27 cellular contexts compared by ENCODE assay signal in the genomic region with DNA sequence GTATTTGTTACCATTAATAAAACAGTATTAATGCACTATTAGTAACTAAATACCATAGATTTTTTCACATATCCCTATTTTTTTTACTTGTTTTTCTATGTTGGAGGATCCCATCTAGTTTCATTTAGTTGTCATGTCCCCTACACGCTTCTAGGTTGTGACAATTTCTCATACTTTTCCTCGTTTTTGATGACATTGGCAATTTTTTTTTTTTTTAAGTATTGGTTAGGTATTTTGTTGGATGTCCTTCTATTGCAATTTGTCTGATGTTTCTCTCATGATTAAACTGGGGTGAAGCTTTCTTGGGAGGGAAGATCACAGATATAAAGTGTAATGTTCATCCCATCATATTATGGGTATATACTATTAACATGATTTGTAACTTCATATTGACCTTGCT.
"Had no signal": no experiment of that assay in that cellular context is flagged by ENCODE, and none has a peak within 500 bp of the region (broad histone marks: within the 10 kb centered on the region; RNA-seq: fewer than 3 reads in every experiment).

No MANE protein-coding gene starts in this region.

- H3K9ac ChIP-seq: neural progenitor cell had no signal

- H3K4me1 ChIP-seq: neural progenitor cell, psoas muscle, spleen, suprapubic skin, testis, tibial artery, transverse colon, upper lobe of right lung, uterus had no signal

- H3K9me3 ChIP-seq: ovary, psoas muscle, suprapubic skin, testis, tibial artery, transverse colon, upper lobe of right lung, uterus had no signal

- H3K27ac ChIP-seq: neural progenitor cell, ovary, psoas muscle, skin epidermis, spleen, suprapubic skin, testis, tibial artery, transverse colon, upper lobe of right lung, uterus had no signal

- H3K4me3 ChIP-seq: neural progenitor cell, ovary, psoas muscle, skin epidermis, smooth muscle cell, spleen, suprapubic skin, testis, tibial artery, transverse colon, upper lobe of right lung, uterus had no signal

- H3K4me2 ChIP-seq: neural progenitor cell, smooth muscle cell had no signal

- DNase-seq: naive thymus-derived CD4-positive, alpha-beta T cell; natural killer cell; occipital lobe; ovary; psoas muscle; right cardiac atrium; spleen; stimulated activated CD4-positive, alpha-beta T cell treated with anti-CD3 and anti-CD28 coated beads, Interleukin-12 subunit alpha, Interleukin-12 subunit beta, amount 100 ng/mL, for 4 hours; stimulated activated CD4-positive, alpha-beta T cell treated with anti-CD3 and anti-CD28 coated beads, Interleukin-1b, Interleukin-23, amount 100 ng/mL, for 48 hours; stimulated activated CD4-positive, alpha-beta T cell treated with anti-CD3 and anti-CD28 coated beads, Interleukin-4, amount 100 ng/mL, for 1 hour; stimulated activated CD4-positive, alpha-beta T cell treated with anti-CD3 and anti-CD28 coated beads, Interleukin-4, amount 100 ng/mL, for 4 hours; stimulated activated CD8-positive, alpha-beta memory T cell treated with anti-CD3 and anti-CD28 coated beads, Interleukin-4, amount 100 ng/mL, for 48 hours; stimulated activated naive CD4-positive, alpha-beta T cell; stimulated activated naive CD8-positive, alpha-beta T cell treated with anti-CD3 and anti-CD28 coated beads, Interleukin-15, amount 100 ng/mL, for 72 hours; stimulated activated naive CD8-positive, alpha-beta T cell treated with anti-CD3 and anti-CD28 coated beads, Interleukin-15, Interleukin-2, amounts not matched to agents 100 U/mL and 50 U/mL, for 24 hours; substantia nigra; testis; tibial artery; transverse colon; upper lobe of right lung; uterus had no signal

- ATAC-seq: naive thymus-derived CD4-positive, alpha-beta T cell; natural killer cell; psoas muscle; right cardiac atrium; sciatic nerve; stimulated activated memory B cell treated with anti-CD40 and anti-IgM and Interleukin-4, amounts not matched to agents 10 μg/mL and 1 μg/mL and 100 μg/mL, for 72 hours; stimulated activated naive CD8-positive, alpha-beta T cell treated with anti-CD3 and anti-CD28 coated beads, Interleukin-15, amount 100 ng/mL, for 72 hours; stimulated activated naive CD8-positive, alpha-beta T cell treated with anti-CD3 and anti-CD28 coated beads, Interleukin-15, Interleukin-2, amounts not matched to agents 100 U/mL and 50 U/mL, for 24 hours; upper lobe of right lung had no signal

- H3K36me3 ChIP-seq: neural progenitor cell, ovary, spleen, suprapubic skin, tibial artery, transverse colon, upper lobe of right lung, uterus had no signal

- H3K27me3 ChIP-seq: neural progenitor cell, ovary, spleen, suprapubic skin, testis, tibial artery, transverse colon, upper lobe of right lung, uterus had no signal

- H2AFZ ChIP-seq: neural progenitor cell had no signal
